1 cellular context compared by ENCODE assay signal in genomic region chr13:21742041-21742440, GRCh38.
TF ChIP-seq lines count a peak whose summit lies in the region.

No MANE protein-coding gene starts in this region.

TF ChIP-seq in WTC11, 78 proteins besides CTCF, POLR2A, EP300 and RAD21 (continued from another document):
- TF ChIP-seq ZSCAN18 (CRISPR knock-in tag; IDR thresholded peaks at IDR 0.05): no peak
- TF ChIP-seq TCF7 (CRISPR knock-in tag; IDR thresholded peaks at IDR 0.05; ENCODE audit: low read depth): no peak
- TF ChIP-seq IRF1 (CRISPR knock-in tag; IDR thresholded peaks at IDR 0.05): no peak
- no peak for TF ChIP-seq ZNF512 (CRISPR knock-in tag; IDR thresholded peaks at IDR 0.05; ENCODE audit: borderline replicate concordance)
- TF ChIP-seq OVOL2 (CRISPR knock-in tag; IDR thresholded peaks at IDR 0.05; ENCODE audit: borderline replicate concordance): no peak
